2 cellular contexts compared by ENCODE assay signal in the genomic region with DNA sequence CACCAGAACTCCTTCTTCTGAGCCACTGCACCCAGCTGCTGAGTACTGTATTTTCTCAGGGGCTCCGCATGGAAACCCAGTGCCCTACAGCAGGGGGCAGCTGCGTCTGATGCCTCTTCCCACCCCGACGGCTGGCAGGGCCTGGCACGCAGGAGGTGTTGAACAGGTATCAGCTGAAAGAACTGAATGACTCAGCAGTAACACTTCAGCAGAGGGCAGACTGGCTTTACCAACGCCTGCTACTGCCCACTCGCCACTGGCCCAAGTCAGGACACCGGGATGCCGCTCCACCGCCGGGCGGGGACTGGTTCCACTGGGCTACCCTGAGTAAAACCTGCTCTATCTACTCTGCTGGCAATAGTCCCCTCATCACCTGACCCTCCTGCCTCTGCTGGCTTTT.
TF ChIP-seq lines count a peak whose summit lies in the region.

No MANE protein-coding gene starts in this region.

TF ChIP-seq in HCT116, 20 proteins besides CTCF, POLR2A, EP300 and RAD21:
- TF ChIP-seq EGR1 (IDR thresholded peaks at IDR 0.05; ENCODE audit: low read depth), result no peak
- TF ChIP-seq, protein P1, sequence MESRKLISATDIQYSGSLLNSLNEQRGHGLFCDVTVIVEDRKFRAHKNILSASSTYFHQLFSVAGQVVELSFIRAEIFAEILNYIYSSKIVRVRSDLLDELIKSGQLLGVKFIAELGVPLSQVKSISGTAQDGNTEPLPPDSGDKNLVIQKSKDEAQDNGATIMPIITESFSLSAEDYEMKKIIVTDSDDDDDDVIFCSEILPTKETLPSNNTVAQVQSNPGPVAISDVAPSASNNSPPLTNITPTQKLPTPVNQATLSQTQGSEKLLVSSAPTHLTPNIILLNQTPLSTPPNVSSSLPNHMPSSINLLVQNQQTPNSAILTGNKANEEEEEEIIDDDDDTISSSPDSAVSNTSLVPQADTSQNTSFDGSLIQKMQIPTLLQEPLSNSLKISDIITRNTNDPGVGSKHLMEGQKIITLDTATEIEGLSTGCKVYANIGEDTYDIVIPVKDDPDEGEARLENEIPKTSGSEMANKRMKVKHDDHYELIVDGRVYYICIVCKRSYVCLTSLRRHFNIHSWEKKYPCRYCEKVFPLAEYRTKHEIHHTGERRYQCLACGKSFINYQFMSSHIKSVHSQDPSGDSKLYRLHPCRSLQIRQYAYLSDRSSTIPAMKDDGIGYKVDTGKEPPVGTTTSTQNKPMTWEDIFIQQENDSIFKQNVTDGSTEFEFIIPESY (IDR thresholded peaks at IDR 0.05; ENCODE audit: extremely low read depth, insufficient replicate concordance, low read length), result no peak
- no peak for TF ChIP-seq JUND (IDR thresholded peaks at IDR 0.05)
- TF ChIP-seq, protein P2, sequence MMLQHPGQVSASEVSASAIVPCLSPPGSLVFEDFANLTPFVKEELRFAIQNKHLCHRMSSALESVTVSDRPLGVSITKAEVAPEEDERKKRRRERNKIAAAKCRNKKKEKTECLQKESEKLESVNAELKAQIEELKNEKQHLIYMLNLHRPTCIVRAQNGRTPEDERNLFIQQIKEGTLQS (IDR thresholded peaks at IDR 0.05), result no peak
- TF ChIP-seq ELF1 (IDR thresholded peaks at IDR 0.05; ENCODE audit: borderline replicate concordance, low read depth), result no peak
- TF ChIP-seq TCF7L2 (IDR thresholded peaks at IDR 0.05; ENCODE audit: borderline replicate concordance, extremely low read depth, insufficient read depth, insufficient read length), result no peak
- TF ChIP-seq SRF (IDR thresholded peaks at IDR 0.05; ENCODE audit: low read depth), result no peak
- TF ChIP-seq, protein P3, sequence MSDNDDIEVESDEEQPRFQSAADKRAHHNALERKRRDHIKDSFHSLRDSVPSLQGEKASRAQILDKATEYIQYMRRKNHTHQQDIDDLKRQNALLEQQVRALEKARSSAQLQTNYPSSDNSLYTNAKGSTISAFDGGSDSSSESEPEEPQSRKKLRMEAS (IDR thresholded peaks at IDR 0.05), result no peak
- no peak for TF ChIP-seq SIN3A (IDR thresholded peaks at IDR 0.05; ENCODE audit: low read depth)
- no peak for TF ChIP-seq EZH2 (IDR thresholded peaks at IDR 0.05)
- no peak for TF ChIP-seq FOSL1 (IDR thresholded peaks at IDR 0.05; ENCODE audit: low read depth)
- TF ChIP-seq, protein P4, sequence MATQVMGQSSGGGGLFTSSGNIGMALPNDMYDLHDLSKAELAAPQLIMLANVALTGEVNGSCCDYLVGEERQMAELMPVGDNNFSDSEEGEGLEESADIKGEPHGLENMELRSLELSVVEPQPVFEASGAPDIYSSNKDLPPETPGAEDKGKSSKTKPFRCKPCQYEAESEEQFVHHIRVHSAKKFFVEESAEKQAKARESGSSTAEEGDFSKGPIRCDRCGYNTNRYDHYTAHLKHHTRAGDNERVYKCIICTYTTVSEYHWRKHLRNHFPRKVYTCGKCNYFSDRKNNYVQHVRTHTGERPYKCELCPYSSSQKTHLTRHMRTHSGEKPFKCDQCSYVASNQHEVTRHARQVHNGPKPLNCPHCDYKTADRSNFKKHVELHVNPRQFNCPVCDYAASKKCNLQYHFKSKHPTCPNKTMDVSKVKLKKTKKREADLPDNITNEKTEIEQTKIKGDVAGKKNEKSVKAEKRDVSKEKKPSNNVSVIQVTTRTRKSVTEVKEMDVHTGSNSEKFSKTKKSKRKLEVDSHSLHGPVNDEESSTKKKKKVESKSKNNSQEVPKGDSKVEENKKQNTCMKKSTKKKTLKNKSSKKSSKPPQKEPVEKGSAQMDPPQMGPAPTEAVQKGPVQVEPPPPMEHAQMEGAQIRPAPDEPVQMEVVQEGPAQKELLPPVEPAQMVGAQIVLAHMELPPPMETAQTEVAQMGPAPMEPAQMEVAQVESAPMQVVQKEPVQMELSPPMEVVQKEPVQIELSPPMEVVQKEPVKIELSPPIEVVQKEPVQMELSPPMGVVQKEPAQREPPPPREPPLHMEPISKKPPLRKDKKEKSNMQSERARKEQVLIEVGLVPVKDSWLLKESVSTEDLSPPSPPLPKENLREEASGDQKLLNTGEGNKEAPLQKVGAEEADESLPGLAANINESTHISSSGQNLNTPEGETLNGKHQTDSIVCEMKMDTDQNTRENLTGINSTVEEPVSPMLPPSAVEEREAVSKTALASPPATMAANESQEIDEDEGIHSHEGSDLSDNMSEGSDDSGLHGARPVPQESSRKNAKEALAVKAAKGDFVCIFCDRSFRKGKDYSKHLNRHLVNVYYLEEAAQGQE (IDR thresholded peaks at IDR 0.05; ENCODE audit: low read depth), result no peak
- no peak for TF ChIP-seq POLR2AphosphoS5 (IDR thresholded peaks at IDR 0.05; ENCODE audit: low read depth, low read length)
- no peak for TF ChIP-seq EZH2phosphoT487 (IDR thresholded peaks at IDR 0.05; ENCODE audit: borderline replicate concordance)

TF ChIP-seq in H1, 55 proteins besides CTCF, POLR2A, EP300 and RAD21:
- TF ChIP-seq JUN (IDR thresholded peaks at IDR 0.05; ENCODE audit: low read depth, low read length) (no peak), SUZ12 (IDR thresholded peaks at IDR 0.05; ENCODE audit: low read length) (no peak), NRF1 (IDR thresholded peaks at IDR 0.05; ENCODE audit: low read depth, low read length) (no peak), MAFK (IDR thresholded peaks at IDR 0.05; ENCODE audit: low read depth, low read length) (peak; percentile 29; the same call in 1 of the 2 replicates), GTF2F1 (IDR thresholded peaks at IDR 0.05; ENCODE audit: borderline replicate concordance, low read depth, low read length) (no peak), BACH1 (IDR thresholded peaks at IDR 0.05; ENCODE audit: low read length) (0 out of 2 replicates have a peak, but pooled peaks have one; percentile 21), NANOG (IDR thresholded peaks at IDR 0.05; ENCODE audit: insufficient read depth, low read depth, low read length, poor library complexity, severe bottlenecking) (no peak), RNF2 (IDR thresholded peaks at IDR 0.05; ENCODE audit: borderline replicate concordance, low read depth, low read length, missing control alignments, poor library complexity, severe bottlenecking) (no peak), EZH2 (IDR thresholded peaks at IDR 0.05; ENCODE audit: low read depth, low read length, severe bottlenecking) (no peak), TEAD4 (IDR thresholded peaks at IDR 0.05; ENCODE audit: low read depth, low read length) (no peak)
- TF ChIP-seq, protein P3 (IDR thresholded peaks at IDR 0.05), result no peak
